In the genomic region with DNA sequence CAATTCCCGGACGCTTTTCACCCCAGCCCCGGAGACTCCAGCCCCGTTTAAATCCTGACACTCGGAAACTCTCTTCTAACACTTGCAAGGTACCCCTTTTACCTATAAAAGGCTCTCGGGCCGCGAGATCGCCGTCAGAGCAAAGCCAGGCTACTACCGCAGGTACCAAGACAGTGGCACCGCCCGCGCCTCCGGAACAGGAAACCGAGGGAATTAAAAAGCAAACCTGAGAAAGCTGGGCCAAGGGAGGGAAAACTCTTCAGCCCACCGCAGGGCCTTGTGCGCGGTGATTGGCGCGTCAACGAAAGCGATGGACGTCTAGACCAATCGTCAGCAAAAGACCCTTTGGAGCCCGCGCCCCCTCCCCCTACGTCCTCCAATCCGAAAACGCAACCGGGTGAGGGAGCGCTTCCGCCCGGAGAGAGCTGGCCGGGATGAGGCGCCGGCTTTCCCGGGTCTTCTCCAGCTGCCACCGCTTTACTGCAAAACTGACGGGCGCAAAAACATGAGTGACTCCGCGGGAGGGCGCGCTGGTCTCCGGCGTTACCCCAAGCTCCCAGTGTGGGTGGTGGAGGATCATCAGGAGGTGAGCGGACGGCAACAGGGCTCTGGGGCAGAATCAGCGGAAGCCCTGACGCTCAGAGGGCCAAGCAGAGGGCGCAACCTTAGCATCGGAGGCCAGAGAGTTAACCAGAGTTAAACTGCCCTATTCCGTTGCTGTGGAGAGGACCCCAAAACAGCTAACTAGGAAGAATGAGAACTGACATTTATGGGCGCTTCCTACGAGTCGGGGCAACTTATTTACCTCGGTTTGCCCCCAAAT, we compare ENCODE assay signal across 1 cellular context.
A peak's percentile ranks its signal among the peaks of the same experiment; 100 is the strongest.
TF ChIP-seq lines count a peak whose summit lies in the region.

Gene C5orf22, plus strand, starts transcription at position 414 of the 823 bp plus-strand sequence. Its CDS starts 92 bp downstream, at position 506.
A gene with protein sequence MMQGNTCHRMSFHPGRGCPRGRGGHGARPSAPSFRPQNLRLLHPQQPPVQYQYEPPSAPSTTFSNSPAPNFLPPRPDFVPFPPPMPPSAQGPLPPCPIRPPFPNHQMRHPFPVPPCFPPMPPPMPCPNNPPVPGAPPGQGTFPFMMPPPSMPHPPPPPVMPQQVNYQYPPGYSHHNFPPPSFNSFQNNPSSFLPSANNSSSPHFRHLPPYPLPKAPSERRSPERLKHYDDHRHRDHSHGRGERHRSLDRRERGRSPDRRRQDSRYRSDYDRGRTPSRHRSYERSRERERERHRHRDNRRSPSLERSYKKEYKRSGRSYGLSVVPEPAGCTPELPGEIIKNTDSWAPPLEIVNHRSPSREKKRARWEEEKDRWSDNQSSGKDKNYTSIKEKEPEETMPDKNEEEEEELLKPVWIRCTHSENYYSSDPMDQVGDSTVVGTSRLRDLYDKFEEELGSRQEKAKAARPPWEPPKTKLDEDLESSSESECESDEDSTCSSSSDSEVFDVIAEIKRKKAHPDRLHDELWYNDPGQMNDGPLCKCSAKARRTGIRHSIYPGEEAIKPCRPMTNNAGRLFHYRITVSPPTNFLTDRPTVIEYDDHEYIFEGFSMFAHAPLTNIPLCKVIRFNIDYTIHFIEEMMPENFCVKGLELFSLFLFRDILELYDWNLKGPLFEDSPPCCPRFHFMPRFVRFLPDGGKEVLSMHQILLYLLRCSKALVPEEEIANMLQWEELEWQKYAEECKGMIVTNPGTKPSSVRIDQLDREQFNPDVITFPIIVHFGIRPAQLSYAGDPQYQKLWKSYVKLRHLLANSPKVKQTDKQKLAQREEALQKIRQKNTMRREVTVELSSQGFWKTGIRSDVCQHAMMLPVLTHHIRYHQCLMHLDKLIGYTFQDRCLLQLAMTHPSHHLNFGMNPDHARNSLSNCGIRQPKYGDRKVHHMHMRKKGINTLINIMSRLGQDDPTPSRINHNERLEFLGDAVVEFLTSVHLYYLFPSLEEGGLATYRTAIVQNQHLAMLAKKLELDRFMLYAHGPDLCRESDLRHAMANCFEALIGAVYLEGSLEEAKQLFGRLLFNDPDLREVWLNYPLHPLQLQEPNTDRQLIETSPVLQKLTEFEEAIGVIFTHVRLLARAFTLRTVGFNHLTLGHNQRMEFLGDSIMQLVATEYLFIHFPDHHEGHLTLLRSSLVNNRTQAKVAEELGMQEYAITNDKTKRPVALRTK (N-terminal part only) (minus strand): TSS at position 206 of the 823 bp plus-strand sequence. CDS start 3,034 bp downstream, outside the sequence.

TF ChIP-seq in K562, 482 proteins besides CTCF, POLR2A, EP300 and RAD21 (continued from another document and continues in another):
- TF ChIP-seq MLX (CRISPR knock-in tag; conservative IDR thresholded peaks at IDR 0.05) (0 out of 4 replicates have a peak, but pooled peaks of 1 of the 2 experiments have one; percentile 55), ZNF740 (CRISPR knock-in tag; IDR thresholded peaks at IDR 0.05) (no peak), ZNF740 (tag; IDR thresholded peaks at IDR 0.05) (no peak), COPS2 (conservative IDR thresholded peaks at IDR 0.05) (no peak), NFXL1 (CRISPR knock-in tag; IDR thresholded peaks at IDR 0.05) (0 out of 2 replicates have a peak, but pooled peaks have one; percentile 25), HNRNPL (IDR thresholded peaks at IDR 0.05; ENCODE audit: low read depth, low read length) (no peak), ZNF408 (CRISPR knock-in tag; IDR thresholded peaks at IDR 0.05; ENCODE audit: low read depth) (no peak), PTTG1 (tag; IDR thresholded peaks at IDR 0.05; ENCODE audit: low read depth) (no peak), NFE2 (IDR thresholded peaks at IDR 0.05; ENCODE audit: low read depth) (no peak), ZBTB49 (CRISPR knock-in tag; IDR thresholded peaks at IDR 0.05; ENCODE audit: borderline replicate concordance) (no peak), ELF4 (CRISPR knock-in tag; IDR thresholded peaks at IDR 0.05) (no peak), GTF3C2 (IDR thresholded peaks at IDR 0.05; ENCODE audit: borderline replicate concordance, extremely low read depth, insufficient read length) (no peak), ZNF77 (CRISPR knock-in tag; IDR thresholded peaks at IDR 0.05) (no peak), MCM3 (IDR thresholded peaks at IDR 0.05) (no peak), FOXK1 (CRISPR knock-in tag; IDR thresholded peaks at IDR 0.05; ENCODE audit: borderline replicate concordance) (no peak), PRMT5 (CRISPR knock-in tag; IDR thresholded peaks at IDR 0.05) (no peak), ZNF511 (CRISPR knock-in tag; IDR thresholded peaks at IDR 0.05) (peak; percentile 25; the same call in 1 of the 2 replicates), U2AF2 (optimal IDR thresholded peaks at IDR 0.05; ENCODE audit: low read depth, low read length) (no peak), TAF1 (IDR thresholded peaks at IDR 0.05; ENCODE audit: control insufficient read depth, extremely low read depth, insufficient read depth, low read length, severe bottlenecking) (peak; percentile 70), RAD51 (IDR thresholded peaks at IDR 0.05; ENCODE audit: borderline replicate concordance, low read depth) (no peak), TRIM28 (IDR thresholded peaks at IDR 0.05) (peak; percentile 48; the same call in 1 of the 2 replicates), RHOXF2B (CRISPR knock-in tag; conservative IDR thresholded peaks at IDR 0.05) (no peak), RFX7 (CRISPR knock-in tag; IDR thresholded peaks at IDR 0.05) (no peak; the same call in 1 of the 2 replicates), NCOR1 (IDR thresholded peaks at IDR 0.05) (no peak), CREB5 (CRISPR knock-in tag; IDR thresholded peaks at IDR 0.05) (no peak), NEUROD1 (IDR thresholded peaks at IDR 0.05; ENCODE audit: borderline replicate concordance, low read depth, low read length, partially characterized antibody) (peak; percentile 96), EGR1 (conservative IDR thresholded peaks at IDR 0.05) (peak; percentile 21), PRPF4 (IDR thresholded peaks at IDR 0.05; ENCODE audit: insufficient read depth, low read depth, low read length, poor library complexity, severe bottlenecking) (no peak), ZNF146 (CRISPR knock-in tag; IDR thresholded peaks at IDR 0.05; ENCODE audit: unreplicated experiment) (no peak), POLR2AphosphoS2 (IDR thresholded peaks at IDR 0.05; ENCODE audit: low read length) (no peak)
- TF ChIP-seq, protein P1, sequence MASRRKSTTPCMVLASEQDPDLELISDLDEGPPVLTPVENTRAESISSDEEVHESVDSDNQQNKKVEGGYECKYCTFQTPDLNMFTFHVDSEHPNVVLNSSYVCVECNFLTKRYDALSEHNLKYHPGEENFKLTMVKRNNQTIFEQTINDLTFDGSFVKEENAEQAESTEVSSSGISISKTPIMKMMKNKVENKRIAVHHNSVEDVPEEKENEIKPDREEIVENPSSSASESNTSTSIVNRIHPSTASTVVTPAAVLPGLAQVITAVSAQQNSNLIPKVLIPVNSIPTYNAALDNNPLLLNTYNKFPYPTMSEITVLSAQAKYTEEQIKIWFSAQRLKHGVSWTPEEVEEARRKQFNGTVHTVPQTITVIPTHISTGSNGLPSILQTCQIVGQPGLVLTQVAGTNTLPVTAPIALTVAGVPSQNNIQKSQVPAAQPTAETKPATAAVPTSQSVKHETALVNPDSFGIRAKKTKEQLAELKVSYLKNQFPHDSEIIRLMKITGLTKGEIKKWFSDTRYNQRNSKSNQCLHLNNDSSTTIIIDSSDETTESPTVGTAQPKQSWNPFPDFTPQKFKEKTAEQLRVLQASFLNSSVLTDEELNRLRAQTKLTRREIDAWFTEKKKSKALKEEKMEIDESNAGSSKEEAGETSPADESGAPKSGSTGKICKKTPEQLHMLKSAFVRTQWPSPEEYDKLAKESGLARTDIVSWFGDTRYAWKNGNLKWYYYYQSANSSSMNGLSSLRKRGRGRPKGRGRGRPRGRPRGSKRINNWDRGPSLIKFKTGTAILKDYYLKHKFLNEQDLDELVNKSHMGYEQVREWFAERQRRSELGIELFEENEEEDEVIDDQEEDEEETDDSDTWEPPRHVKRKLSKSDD (conservative IDR thresholded peaks at IDR 0.05; ENCODE audit: low read length) = no peak
- TF ChIP-seq, protein P2, sequence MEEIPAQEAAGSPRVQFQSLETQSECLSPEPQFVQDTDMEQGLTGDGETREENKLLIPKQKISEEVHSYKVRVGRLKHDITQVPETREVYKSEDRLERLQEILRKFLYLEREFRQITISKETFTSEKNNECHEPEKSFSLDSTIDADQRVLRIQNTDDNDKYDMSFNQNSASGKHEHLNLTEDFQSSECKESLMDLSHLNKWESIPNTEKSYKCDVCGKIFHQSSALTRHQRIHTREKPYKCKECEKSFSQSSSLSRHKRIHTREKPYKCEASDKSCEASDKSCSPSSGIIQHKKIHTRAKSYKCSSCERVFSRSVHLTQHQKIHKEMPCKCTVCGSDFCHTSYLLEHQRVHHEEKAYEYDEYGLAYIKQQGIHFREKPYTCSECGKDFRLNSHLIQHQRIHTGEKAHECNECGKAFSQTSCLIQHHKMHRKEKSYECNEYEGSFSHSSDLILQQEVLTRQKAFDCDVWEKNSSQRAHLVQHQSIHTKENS (CRISPR knock-in tag; IDR thresholded peaks at IDR 0.05) = no peak
